1 cellular context compared by ENCODE assay signal in the genomic region with DNA sequence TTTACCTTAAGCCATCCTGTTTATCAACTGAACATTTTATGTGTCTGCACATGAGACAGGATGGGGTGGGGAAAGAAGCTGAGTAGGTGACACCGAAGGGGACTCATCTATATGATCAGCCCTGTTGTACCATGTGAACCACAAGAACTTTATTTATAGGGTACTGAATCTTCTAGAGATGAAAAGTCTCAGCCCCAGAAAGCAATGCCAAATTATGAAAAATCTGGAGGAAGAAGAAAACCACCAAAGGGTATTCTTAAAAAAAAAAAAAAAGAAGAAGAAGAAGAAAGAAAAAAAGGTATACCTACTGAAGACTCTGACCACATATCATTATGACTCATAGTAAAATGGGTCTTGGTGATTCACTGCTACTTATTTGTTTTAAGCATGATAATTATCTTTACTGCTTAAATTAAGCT.
TF ChIP-seq lines count a peak whose summit lies in the region.

No MANE protein-coding gene starts in this region.

TF ChIP-seq in K562, 482 proteins besides CTCF, POLR2A, EP300 and RAD21 (continued from another document):
- TF ChIP-seq, protein P1, sequence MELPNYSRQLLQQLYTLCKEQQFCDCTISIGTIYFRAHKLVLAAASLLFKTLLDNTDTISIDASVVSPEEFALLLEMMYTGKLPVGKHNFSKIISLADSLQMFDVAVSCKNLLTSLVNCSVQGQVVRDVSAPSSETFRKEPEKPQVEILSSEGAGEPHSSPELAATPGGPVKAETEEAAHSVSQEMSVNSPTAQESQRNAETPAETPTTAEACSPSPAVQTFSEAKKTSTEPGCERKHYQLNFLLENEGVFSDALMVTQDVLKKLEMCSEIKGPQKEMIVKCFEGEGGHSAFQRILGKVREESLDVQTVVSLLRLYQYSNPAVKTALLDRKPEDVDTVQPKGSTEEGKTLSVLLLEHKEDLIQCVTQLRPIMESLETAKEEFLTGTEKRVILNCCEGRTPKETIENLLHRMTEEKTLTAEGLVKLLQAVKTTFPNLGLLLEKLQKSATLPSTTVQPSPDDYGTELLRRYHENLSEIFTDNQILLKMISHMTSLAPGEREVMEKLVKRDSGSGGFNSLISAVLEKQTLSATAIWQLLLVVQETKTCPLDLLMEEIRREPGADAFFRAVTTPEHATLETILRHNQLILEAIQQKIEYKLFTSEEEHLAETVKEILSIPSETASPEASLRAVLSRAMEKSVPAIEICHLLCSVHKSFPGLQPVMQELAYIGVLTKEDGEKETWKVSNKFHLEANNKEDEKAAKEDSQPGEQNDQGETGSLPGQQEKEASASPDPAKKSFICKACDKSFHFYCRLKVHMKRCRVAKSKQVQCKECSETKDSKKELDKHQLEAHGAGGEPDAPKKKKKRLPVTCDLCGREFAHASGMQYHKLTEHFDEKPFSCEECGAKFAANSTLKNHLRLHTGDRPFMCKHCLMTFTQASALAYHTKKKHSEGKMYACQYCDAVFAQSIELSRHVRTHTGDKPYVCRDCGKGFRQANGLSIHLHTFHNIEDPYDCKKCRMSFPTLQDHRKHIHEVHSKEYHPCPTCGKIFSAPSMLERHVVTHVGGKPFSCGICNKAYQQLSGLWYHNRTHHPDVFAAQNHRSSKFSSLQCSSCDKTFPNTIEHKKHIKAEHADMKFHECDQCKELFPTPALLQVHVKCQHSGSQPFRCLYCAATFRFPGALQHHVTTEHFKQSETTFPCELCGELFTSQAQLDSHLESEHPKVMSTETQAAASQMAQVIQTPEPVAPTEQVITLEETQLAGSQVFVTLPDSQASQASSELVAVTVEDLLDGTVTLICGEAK (IDR thresholded peaks at IDR 0.05): no peak; the same call in 1 of the 2 replicates
- TF ChIP-seq, protein P1 (CRISPR knock-in tag; IDR thresholded peaks at IDR 0.05): no peak
- TF ChIP-seq DPF2 (IDR thresholded peaks at IDR 0.05) (peak; percentile 79), TRIM24 (IDR thresholded peaks at IDR 0.05) (0 out of 4 replicates have a peak, but pooled peaks of 1 of the 2 experiments have one; percentile 30), BRD4 (IDR thresholded peaks at IDR 0.05) (no peak), FOXA3 (CRISPR knock-in tag; conservative IDR thresholded peaks at IDR 0.05 in 1 of 2, IDR thresholded peaks at IDR 0.05 in 1 of 2) (peak in 1 of 2 experiments; percentile 43; a peak in 1 of 4 replicates), SMARCE1 (IDR thresholded peaks at IDR 0.05) (peak; percentile 95), MEIS2 (IDR thresholded peaks at IDR 0.05; ENCODE audit: partially characterized antibody) (no peak), ZFPM2 (CRISPR knock-in tag; IDR thresholded peaks at IDR 0.05) (no peak), ZNF586 (CRISPR knock-in tag; conservative IDR thresholded peaks at IDR 0.05) (no peak), HDAC1 (IDR thresholded peaks at IDR 0.05) (no peak), RBM17 (IDR thresholded peaks at IDR 0.05; ENCODE audit: borderline replicate concordance, low read depth, low read length) (no peak)
TF ChIP-seq in K562: peak in this region for 17.
